23 cellular contexts compared by ENCODE assay signal in genomic region chr18:64415218-64415617, GRCh38.
"Had no signal": no experiment of that assay in that cellular context is flagged by ENCODE, and none has a peak within 500 bp of the region (broad histone marks: within the 10 kb centered on the region; RNA-seq: fewer than 3 reads in every experiment).

No MANE protein-coding gene starts in this region.

- H3K4me3 ChIP-seq: colonic mucosa, esophagus squamous epithelium, gastrocnemius medialis, heart right ventricle, left ventricle myocardium inferior, lower lobe of right lung had no signal

- H3K36me3 Mint-ChIP-seq: naive thymus-derived CD4-positive, alpha-beta T cell had no signal

- H3K27me3 Mint-ChIP-seq: dendritic cell treated with granulocyte-macrophage colony-stimulating factor and Interleukin-4, amounts not matched to agents 40 ng/mL and 50 ng/mL, for 4 days; effector memory CD8-positive, alpha-beta T cell; naive thymus-derived CD4-positive, alpha-beta T cell had no signal

- H3K36me3 ChIP-seq: colonic mucosa, esophagus squamous epithelium, gastrocnemius medialis, heart right ventricle, left ventricle myocardium inferior, lower lobe of right lung had no signal

- ATAC-seq: effector memory CD8-positive, alpha-beta T cell; esophagus mucosa; gastrocnemius medialis; heart right ventricle; left cardiac atrium; lower lobe of right lung; naive thymus-derived CD4-positive, alpha-beta T cell had no signal

- H3K4me3 Mint-ChIP-seq: dendritic cell treated with granulocyte-macrophage colony-stimulating factor and Interleukin-4, amounts not matched to agents 40 ng/mL and 50 ng/mL, for 4 days; effector memory CD8-positive, alpha-beta T cell; endodermal cell; naive thymus-derived CD4-positive, alpha-beta T cell had no signal

- H3K27me3 ChIP-seq: colonic mucosa, esophagus squamous epithelium, gastrocnemius medialis, heart right ventricle had no signal

- DNase-seq: colonic mucosa; cortex of kidney; effector CD8-positive, alpha-beta T cell; effector memory CD8-positive, alpha-beta T cell; endodermal cell; erythroblast; esophagus squamous epithelium; foreskin fibroblast; foreskin melanocyte; gastrocnemius medialis; glutamatergic neuron; head of caudate nucleus; heart right ventricle; hippocampal formation; left cardiac atrium; left ventricle myocardium inferior; lower lobe of right lung; mesenchymal stem cell; midbrain; naive thymus-derived CD4-positive, alpha-beta T cell had no signal

- H3K4me1 Mint-ChIP-seq: naive thymus-derived CD4-positive, alpha-beta T cell had no signal

- H3K27ac ChIP-seq: colonic mucosa, epithelial cell of prostate, esophagus squamous epithelium, gastrocnemius medialis, heart right ventricle, left ventricle myocardium inferior, lower lobe of right lung had no signal

- H3K9me3 Mint-ChIP-seq: dendritic cell treated with granulocyte-macrophage colony-stimulating factor and Interleukin-4, amounts not matched to agents 40 ng/mL and 50 ng/mL, for 4 days had no signal

- H3K4me1 ChIP-seq: colonic mucosa, esophagus squamous epithelium, gastrocnemius medialis, heart right ventricle, left ventricle myocardium inferior, lower lobe of right lung had no signal

- H3K27ac Mint-ChIP-seq: dendritic cell treated with granulocyte-macrophage colony-stimulating factor and Interleukin-4, amounts not matched to agents 40 ng/mL and 50 ng/mL, for 4 days; effector memory CD8-positive, alpha-beta T cell; endodermal cell; naive thymus-derived CD4-positive, alpha-beta T cell had no signal
